Comparison of ENCODE assay signal across 12 cellular contexts in genomic region chr15:75659928-75660645, GRCh38. TPM values are rescaled to one million over a fixed set of nuclear protein-coding genes. Genes with fewer than 3 reads are reported as not detected.
DNase-seq lines count a peak whose midpoint lies in the region; ATAC-seq and TF ChIP-seq lines count a peak whose summit lies in the region.
"Had no signal": no experiment of that assay in that cellular context is flagged by ENCODE, and none has a peak within 500 bp of the region (broad histone marks: within the 10 kb centered on the region; RNA-seq: fewer than 3 reads in every experiment).

No MANE protein-coding gene starts in this region.

- in situ Hi-C loops in GM23248 (cut with MboI): no loop called here

- H3F3A ChIP-seq in GM23248 (ENCODE audit: insufficient read depth): peaks cover 37% of the 10 kb centered on the region

- ATAC-seq in gastroesophageal sphincter: no peak
- no peak for ATAC-seq in GM21529 (IDR thresholded peaks at IDR 0.05; ENCODE audit: unreplicated experiment)

- H3K27ac ChIP-seq in GM23248 (peak overlapping the region; percentile 98), gastroesophageal sphincter (peak overlapping the region; percentile 85 to 91 (median 88)), skin epidermis (peak overlapping the region in 20 of 21 experiments; percentile 65 to 92 (median 84))
- H3K27ac ChIP-seq: SJCRH30 had no signal

- H3K79me2 ChIP-seq in GM23248 (ENCODE audit: insufficient read depth): peaks cover 57% of the 10 kb centered on the region

- TF ChIP-seq POLR2A in gastroesophageal sphincter (IDR thresholded peaks at IDR 0.05): no peak

- peak overlapping the region; percentile 84 for H3K9ac ChIP-seq in GM23248

- no peak for TF ChIP-seq CTCF in gastroesophageal sphincter (IDR thresholded peaks at IDR 0.05)

- H3K36me3 ChIP-seq in GM23248 (ENCODE audit: low read depth): no peaks in the 10 kb centered on the region
- peaks cover 0 to 60% of the 10 kb centered on the region in 2 donors for H3K36me3 ChIP-seq in gastroesophageal sphincter
- H3K36me3 ChIP-seq: SJCRH30 had no signal

- intact Hi-C loops in activated T-helper 2 cell treated with anti-CD3 and anti-CD28 coated beads, Interferon-gamma antibody, Interleukin-2, Interleukin-4, amounts not matched to agents 10 μg/mL and 5 μg/mL and 100 μg/mL, durations not matched to agents 14 hours and 24 hours and 36 hours (cut with micrococcal nuclease): no loop called here

- H3K27ac Mint-ChIP-seq in activated T-helper 2 cell treated with anti-CD3 and anti-CD28 coated beads, Interferon-gamma antibody, Interleukin-2, Interleukin-4, amounts not matched to agents 10 μg/mL and 5 μg/mL and 100 μg/mL, durations not matched to agents 14 hours and 24 hours and 36 hours: no peak overlapping the region
- H3K27ac Mint-ChIP-seq: activated B cell treated with CpG ODN at 0.5 μM for 24 hours had no signal

- H3K36me3 Mint-ChIP-seq in activated T-helper 2 cell treated with anti-CD3 and anti-CD28 coated beads, Interferon-gamma antibody, Interleukin-2, Interleukin-4, amounts not matched to agents 10 μg/mL and 5 μg/mL and 100 μg/mL, durations not matched to agents 14 hours and 24 hours and 36 hours (ENCODE audit: low read depth): no peaks in the 10 kb centered on the region

- TF ChIP-seq EP300 in gastroesophageal sphincter (IDR thresholded peaks at IDR 0.05): no peak

- H3K4me3 ChIP-seq in GM23248 (no peak overlapping the region), gastroesophageal sphincter (no peak overlapping the region), skin epidermis (no peak overlapping the region)
- H3K4me3 ChIP-seq: SJCRH30 had no signal

- H3K4me2 ChIP-seq in GM23248 (ENCODE audit: unreplicated experiment): peak overlapping the region; percentile 42

- H3K4me1 ChIP-seq in GM23248 (ENCODE audit: insufficient read depth): peaks cover 23% of the 10 kb centered on the region
- peaks cover 5 to 70% (median 36%) of the 10 kb centered on the region in 3 donors for H3K4me1 ChIP-seq in gastroesophageal sphincter

- no peaks in the 10 kb centered on the region for H3K9me3 Mint-ChIP-seq in activated T-helper 2 cell treated with anti-CD3 and anti-CD28 coated beads, Interferon-gamma antibody, Interleukin-2, Interleukin-4, amounts not matched to agents 10 μg/mL and 5 μg/mL and 100 μg/mL, durations not matched to agents 14 hours and 24 hours and 36 hours
- H3K9me3 Mint-ChIP-seq: activated B cell treated with CpG ODN at 0.5 μM for 24 hours had no signal

- H3K27me3 ChIP-seq in GM23248 (replicated peaks; ENCODE audit: insufficient read depth) (no peaks in the 10 kb centered on the region), gastroesophageal sphincter (no peaks in the 10 kb centered on the region)
- H3K27me3 ChIP-seq: SJCRH30 had no signal

- no peaks in the 10 kb centered on the region for H3K9me2 ChIP-seq in GM23248 (ENCODE audit: insufficient read depth)

- no peaks in the 10 kb centered on the region for H3K27me3 Mint-ChIP-seq in activated T-helper 2 cell treated with anti-CD3 and anti-CD28 coated beads, Interferon-gamma antibody, Interleukin-2, Interleukin-4, amounts not matched to agents 10 μg/mL and 5 μg/mL and 100 μg/mL, durations not matched to agents 14 hours and 24 hours and 36 hours (ENCODE audit: low read depth)

- 47 to 48% methylated on average over 14 to 17 of the region's 17 CpGs for WGBS in GM23248 (ENCODE audit: low coverage in 1 of 2, low lambda C conversion rate in 2 of 2, missing lambda C conversion rate in 2 of 2), 2 experiments
- WGBS in gastroesophageal sphincter (ENCODE audit: low coverage in 1 of 2), 2 donors: 70 to 89% methylated on average over 3 to 10 of the region's 17 CpGs

- no peaks in the 10 kb centered on the region for H4K20me1 ChIP-seq in GM23248 (ENCODE audit: insufficient read depth)

- no peak overlapping the region for H3K4me3 Mint-ChIP-seq in activated T-helper 2 cell treated with anti-CD3 and anti-CD28 coated beads, Interferon-gamma antibody, Interleukin-2, Interleukin-4, amounts not matched to agents 10 μg/mL and 5 μg/mL and 100 μg/mL, durations not matched to agents 14 hours and 24 hours and 36 hours (ENCODE audit: low read depth)
- H3K4me3 Mint-ChIP-seq: activated B cell treated with CpG ODN at 0.5 μM for 24 hours had no signal

- no peaks in the 10 kb centered on the region for H3K4me1 Mint-ChIP-seq in activated T-helper 2 cell treated with anti-CD3 and anti-CD28 coated beads, Interferon-gamma antibody, Interleukin-2, Interleukin-4, amounts not matched to agents 10 μg/mL and 5 μg/mL and 100 μg/mL, durations not matched to agents 14 hours and 24 hours and 36 hours (ENCODE audit: low read depth)
- H3K4me1 Mint-ChIP-seq: activated B cell treated with CpG ODN at 0.5 μM for 24 hours had no signal

- peak; percentile 60 for DNase-seq in GM23248
- DNase-seq in SHP77 treated with DMSO at 0.1 percent for 48 hours (lab: John Stamatoyannopoulos, UW): peak; percentile 65
- no peak for DNase-seq in activated T-helper 2 cell treated with anti-CD3 and anti-CD28 coated beads, Interferon-gamma antibody, Interleukin-2, Interleukin-4, amounts not matched to agents 10 μg/mL and 5 μg/mL and 100 μg/mL, durations not matched to agents 14 hours and 24 hours and 36 hours (ENCODE audit: low spot score)
- DNase-seq in occipital lobe (lab: John Stamatoyannopoulos, UW): no peak
- DNase-seq in DMS79 treated with DMSO at 0.1 percent for 48 hours (lab: John Stamatoyannopoulos, UW): no peak
- DNase-seq: activated B cell treated with CpG ODN at 0.5 μM for 24 hours; NCI-H1930; SJCRH30; stimulated activated naive CD4-positive, alpha-beta T cell had no signal

- H3K9me3 ChIP-seq in GM23248 (ENCODE audit: low read depth): no peaks in the 10 kb centered on the region
- no peaks in the 10 kb centered on the region for H3K9me3 ChIP-seq in gastroesophageal sphincter
- H3K9me3 ChIP-seq: SJCRH30 had no signal

- no peak overlapping the region for H2AFZ ChIP-seq in GM23248

RNA-seq across cellular contexts. Expression of gene SNX33, which starts 12.4 kb away (rescaled TPM):
- 22.9 and 28.7 TPM in 2 replicates for total RNA-seq in GM23248 (2014; rRNA removed; shearing (Covaris generic))
- polyA plus RNA-seq in GM23248 (2016; fragmentation: Nextera tagmentation; extraction: Ambion mirVana): 13.0 and 13.1 TPM in 2 replicates
- 10 to 100 TPM; 32.8 to 51.5 (median 41.2) TPM for total RNA-seq in gastroesophageal sphincter
- total RNA-seq in activated T-helper 2 cell treated with anti-CD3 and anti-CD28 coated beads, Interferon-gamma antibody, Interleukin-2, Interleukin-4, amounts not matched to agents 10 μg/mL and 5 μg/mL and 100 μg/mL, durations not matched to agents 14 hours and 24 hours and 36 hours: 6.8 and 7.4 TPM in 2 replicates
- total RNA-seq in occipital lobe: 1.4 TPM

RNA-seq across cellular contexts. Expression of gene IMP3, which starts 20.1 kb away (rescaled TPM):
- 138 and 154 TPM in 2 replicates for total RNA-seq in GM23248 (2014; rRNA removed; shearing (Covaris generic))
- polyA plus RNA-seq in GM23248 (2016; fragmentation: Nextera tagmentation; extraction: Ambion mirVana): 103 and 105 TPM in 2 replicates
- total RNA-seq in gastroesophageal sphincter: 10 to 100 TPM; 72.8 to 94.9 (median 85.5) TPM
- 103 and 106 TPM in 2 replicates for total RNA-seq in activated T-helper 2 cell treated with anti-CD3 and anti-CD28 coated beads, Interferon-gamma antibody, Interleukin-2, Interleukin-4, amounts not matched to agents 10 μg/mL and 5 μg/mL and 100 μg/mL, durations not matched to agents 14 hours and 24 hours and 36 hours
- total RNA-seq in occipital lobe: 35.9 TPM

RNA-seq across cellular contexts. Expression of gene SNUPN, which starts 34.6 kb away (rescaled TPM):
- 31.9 and 33.5 TPM in 2 replicates for total RNA-seq in GM23248 (2014; rRNA removed; shearing (Covaris generic))
- 38.0 and 41.5 TPM in 2 replicates for polyA plus RNA-seq in GM23248 (2016; fragmentation: Nextera tagmentation; extraction: Ambion mirVana)
- total RNA-seq in gastroesophageal sphincter (10 to 100 TPM; 18.6 to 27.3 (median 21.0) TPM), occipital lobe (26.0 TPM)
- 32.7 and 40.9 TPM in 2 replicates for total RNA-seq in activated T-helper 2 cell treated with anti-CD3 and anti-CD28 coated beads, Interferon-gamma antibody, Interleukin-2, Interleukin-4, amounts not matched to agents 10 μg/mL and 5 μg/mL and 100 μg/mL, durations not matched to agents 14 hours and 24 hours and 36 hours

RNA-seq across cellular contexts. Expression of gene CSPG4, which starts 52.6 kb away (rescaled TPM):
- 25.8 and 27.6 TPM in 2 replicates for total RNA-seq in GM23248 (2014; rRNA removed; shearing (Covaris generic))
- 5.3 and 5.6 TPM in 2 replicates for polyA plus RNA-seq in GM23248 (2016; fragmentation: Nextera tagmentation; extraction: Ambion mirVana)
- 100 to 1,000 TPM in 3 of 4 donors, 10 to 100 TPM in 1; 98.7 to 396 (median 151) TPM for total RNA-seq in gastroesophageal sphincter
- total RNA-seq in activated T-helper 2 cell treated with anti-CD3 and anti-CD28 coated beads, Interferon-gamma antibody, Interleukin-2, Interleukin-4, amounts not matched to agents 10 μg/mL and 5 μg/mL and 100 μg/mL, durations not matched to agents 14 hours and 24 hours and 36 hours: 0.02 TPM in 1 of 2 replicates, not detected in the other
- total RNA-seq in occipital lobe: 5.5 TPM
- total RNA-seq: activated B cell treated with CpG ODN at 0.5 μM for 24 hours had no signal

Comparison
In these comparisons a context has a peak if more than half of its experiments do, and no peak if none do; other contexts are left out.
1. DNase-seq: peak in GM23248 (single experiment) and SHP77 treated with DMSO at 0.1 percent for 48 hours (single experiment); none in activated T-helper 2 cell treated with anti-CD3 and anti-CD28 coated beads, Interferon-gamma antibody, Interleukin-2, Interleukin-4, amounts not matched to agents 10 μg/mL and 5 μg/mL and 100 μg/mL, durations not matched to agents 14 hours and 24 hours and 36 hours (single experiment), occipital lobe (single experiment) and DMS79 treated with DMSO at 0.1 percent for 48 hours (single experiment).
2. Peak in every context shown above with its lines, with median percentiles within 50 percentile points of each other: H3K27ac ChIP-seq.